9 cellular contexts compared by ENCODE assay signal in genomic region chr5:124906339-124907097, GRCh38.
A peak's percentile ranks its signal among the peaks of the same experiment; 100 is the strongest.
DNase-seq lines count a peak whose midpoint lies in the region; ATAC-seq and TF ChIP-seq lines count a peak whose summit lies in the region.
"Had no signal": no experiment of that assay in that cellular context is flagged by ENCODE, and none has a peak within 500 bp of the region (broad histone marks: within the 10 kb centered on the region; RNA-seq: fewer than 3 reads in every experiment).

No MANE protein-coding gene starts in this region.

- H4K20me1 ChIP-seq in Loucy (ENCODE audit: insufficient read depth, low read length, poor library complexity, severe bottlenecking) = no peaks in the 10 kb centered on the region

- CTCF ChIA-PET in AG04449 (lab: Yijun Ruan, JAX) (no interaction called here), WTC11 (lab: Charles Lee) (no interaction called here)
- CTCF ChIA-PET in CD8-positive, alpha-beta T cell (lab: Charles Lee) = no interaction called here

- no peaks in the 10 kb centered on the region for H3K36me3 Mint-ChIP-seq in WTC11
- H3K36me3 Mint-ChIP-seq in CD8-positive, alpha-beta T cell = no peaks in the 10 kb centered on the region

- peak overlapping the region; percentile 18 to 82 (median 70) for H3K27ac ChIP-seq in heart right ventricle
- no peak overlapping the region for H3K27ac ChIP-seq in CD8-positive, alpha-beta T cell (ENCODE audit: low read depth, low read length)

- H3K9ac ChIP-seq in Loucy (ENCODE audit: low read depth, low read length, poor library complexity, severe bottlenecking) = peak overlapping the region; percentile 23

- POLR2A ChIA-PET in AG04449 (lab: Yijun Ruan, JAX) (no interaction called here), WTC11 (lab: Charles Lee) (no interaction called here)
- POLR2A ChIA-PET in CD8-positive, alpha-beta T cell (lab: Charles Lee) = no interaction called here

- TF ChIP-seq CTCF in AG04449 (IDR thresholded peaks at IDR 0.05; ENCODE audit: insufficient read depth, low read length, missing control alignments) (no peak), Loucy (conservative IDR thresholded peaks at IDR 0.05; ENCODE audit: low read length) (no peak), WTC11 (IDR thresholded peaks at IDR 0.05) (no peak), heart right ventricle (IDR thresholded peaks at IDR 0.05) (peak in 4 of 9 donors; percentile 19 to 58 (median 49))
- no peak for TF ChIP-seq CTCF in CD8-positive, alpha-beta T cell (IDR thresholded peaks at IDR 0.05)

- H3K27me3 Mint-ChIP-seq in WTC11 (ENCODE audit: low read depth) = peaks cover 95% of the 10 kb centered on the region
- H3K27me3 Mint-ChIP-seq in CD8-positive, alpha-beta T cell (ENCODE audit: low read depth) = no peaks in the 10 kb centered on the region

- no peaks in the 10 kb centered on the region for H3K79me2 ChIP-seq in Loucy (ENCODE audit: insufficient read depth, low read length)

- H3K4me3 ChIP-seq in AG04449 (ENCODE audit: low read depth, low read length) (no peak overlapping the region), Loucy (ENCODE audit: low read length, poor library complexity, severe bottlenecking) (peak overlapping the region; percentile 19), heart right ventricle (peak overlapping the region in 1 of 10 donors; percentile 22)
- no peak overlapping the region for H3K4me3 ChIP-seq in CD8-positive, alpha-beta T cell (ENCODE audit: low read depth, low read length)

- H3K4me1 Mint-ChIP-seq in WTC11 = peaks cover 51% of the 10 kb centered on the region
- peaks cover 6% of the 10 kb centered on the region for H3K4me1 Mint-ChIP-seq in CD8-positive, alpha-beta T cell (ENCODE audit: low read depth)

- peak overlapping the region; percentile 56 for H2AFZ ChIP-seq in Loucy (ENCODE audit: low read length)

- H3K4me3 Mint-ChIP-seq in WTC11 = no peak overlapping the region
- no peak overlapping the region for H3K4me3 Mint-ChIP-seq in CD8-positive, alpha-beta T cell
- H3K4me3 Mint-ChIP-seq: stimulated activated naive CD8-positive, alpha-beta T cell treated with anti-CD3 and anti-CD28 coated beads, Interleukin-15, Interleukin-2, amounts not matched to agents 100 ng/mL and 50 ng/mL, for 24 hours had no signal

- H3K36me3 ChIP-seq in Loucy (ENCODE audit: insufficient read depth, low read length) (no peaks in the 10 kb centered on the region), heart right ventricle (no peaks in the 10 kb centered on the region)
- H3K36me3 ChIP-seq in CD8-positive, alpha-beta T cell (ENCODE audit: insufficient read depth, low read length) = no peaks in the 10 kb centered on the region

- H3K4me1 ChIP-seq in Loucy (ENCODE audit: insufficient read depth, low read length, poor library complexity, severe bottlenecking) (peaks cover 38% of the 10 kb centered on the region), heart right ventricle (peaks cover 9 to 66% (median 55%) of the 10 kb centered on the region in 9 donors)
- no peaks in the 10 kb centered on the region for H3K4me1 ChIP-seq in CD8-positive, alpha-beta T cell (ENCODE audit: insufficient read depth, low read length)

- ATAC-seq in WTC11 = peak; percentile 74
- peak; percentile 91 to 97 (median 94) for ATAC-seq in heart right ventricle
- no peak for ATAC-seq in CD8-positive, alpha-beta T cell

- DNase-seq in AG04449 (ENCODE audit: low read depth, low spot score) = peak; percentile 50
- peak; percentile 22 for DNase-seq in WTC11 (ENCODE audit: low spot score)
- DNase-seq in heart right ventricle = peak; percentile 55 to 88
- DNase-seq in renal cortical epithelial cell (ENCODE audit: low read depth) = peak; percentile 87
- DNase-seq in CD8-positive, alpha-beta T cell = no peak
- no peak for DNase-seq in GM19240 (ENCODE audit: insufficient read length, low spot score)
- no peak for DNase-seq in NCI-H1436 treated with DMSO at 0.1 percent for 48 hours (lab: John Stamatoyannopoulos, UW)

- 2% methylated on average over 6 of the region's 6 CpGs for WGBS in heart right ventricle, 2 donors

- peaks cover 10% of the 10 kb centered on the region; the same call in 1 of the 2 replicates for H3F3A ChIP-seq in Loucy (ENCODE audit: low read depth)

- no peaks in the 10 kb centered on the region for H3K9me2 ChIP-seq in Loucy (replicated peaks; ENCODE audit: low read depth, low read length)

- H3K9me3 ChIP-seq in Loucy (ENCODE audit: insufficient read depth, low read depth, low read length) (no peaks in the 10 kb centered on the region), heart right ventricle (no peaks in the 10 kb centered on the region)
- no peaks in the 10 kb centered on the region for H3K9me3 ChIP-seq in CD8-positive, alpha-beta T cell (ENCODE audit: low read length)

- H3K9me3 Mint-ChIP-seq in WTC11 = no peaks in the 10 kb centered on the region
- no peaks in the 10 kb centered on the region for H3K9me3 Mint-ChIP-seq in CD8-positive, alpha-beta T cell
- H3K9me3 Mint-ChIP-seq: stimulated activated naive CD8-positive, alpha-beta T cell treated with anti-CD3 and anti-CD28 coated beads, Interleukin-15, Interleukin-2, amounts not matched to agents 100 ng/mL and 50 ng/mL, for 24 hours had no signal

- peak overlapping the region; percentile 58 for H3K4me2 ChIP-seq in Loucy (ENCODE audit: low read depth, low read length, poor library complexity, severe bottlenecking)

- no peak overlapping the region for H3K27ac Mint-ChIP-seq in WTC11
- no peak overlapping the region for H3K27ac Mint-ChIP-seq in CD8-positive, alpha-beta T cell
- H3K27ac Mint-ChIP-seq: stimulated activated naive CD8-positive, alpha-beta T cell treated with anti-CD3 and anti-CD28 coated beads, Interleukin-15, Interleukin-2, amounts not matched to agents 100 ng/mL and 50 ng/mL, for 24 hours had no signal

- no peaks in the 10 kb centered on the region for H3K27me3 ChIP-seq in Loucy (ENCODE audit: insufficient read depth, low read length, poor library complexity, severe bottlenecking)
- no peaks in the 10 kb centered on the region for H3K27me3 ChIP-seq in heart right ventricle
- H3K27me3 ChIP-seq in CD8-positive, alpha-beta T cell (ENCODE audit: insufficient read depth, low read length) = no peaks in the 10 kb centered on the region

- intact Hi-C loops in heart right ventricle (cut with DNase I) = loop anchor here in 8 of 10 donors (1.0 to 10.0 kb wide), 9 partner anchors 158 to 291 kb away; partner anchors contain the start of gene ZNF608 (in 5 of the 8)
- intact Hi-C loops in CD8-positive, alpha-beta T cell (cut with DNase I, micrococcal nuclease) = no loop called here

TF ChIP-seq in WTC11, 78 proteins besides CTCF, POLR2A, EP300 and RAD21:
- TF ChIP-seq FOXJ3 (CRISPR knock-in tag; IDR thresholded peaks at IDR 0.05; ENCODE audit: borderline replicate concordance) = no peak
- no peak for TF ChIP-seq JAZF1 (CRISPR knock-in tag; IDR thresholded peaks at IDR 0.05)
- TF ChIP-seq FOXP1 (CRISPR knock-in tag; IDR thresholded peaks at IDR 0.05; ENCODE audit: borderline replicate concordance) = no peak
- TF ChIP-seq ELF4 (CRISPR knock-in tag; IDR thresholded peaks at IDR 0.05; ENCODE audit: low read depth) = no peak

Comparison
In these comparisons a context has a peak if more than half of its experiments do, and no peak if none do; other contexts are left out.
1. DNase-seq: peak in AG04449 (single experiment), WTC11 (single experiment), heart right ventricle (2 of 2) and renal cortical epithelial cell (single experiment); none in CD8-positive, alpha-beta T cell (0 of 7), GM19240 (single experiment) and NCI-H1436 treated with DMSO at 0.1 percent for 48 hours (single experiment).
2. intact Hi-C loops: an anchor here in heart right ventricle (1.0 to 10.0 kb wide); none called in CD8-positive, alpha-beta T cell.